ENCODE assay signal across 1 cellular context in genomic region chr13:95667235-95667634, GRCh38.
TF ChIP-seq lines count a peak whose summit lies in the region.

No MANE protein-coding gene starts in this region.

TF ChIP-seq in HCT116, 20 proteins besides CTCF, POLR2A, EP300 and RAD21:
- 0 out of 2 replicates have a peak, but pooled peaks have one; percentile 13 for TF ChIP-seq REST (IDR thresholded peaks at IDR 0.05; ENCODE audit: low read depth)
